Comparison of ENCODE assay signal across 31 cellular contexts in the genomic region with DNA sequence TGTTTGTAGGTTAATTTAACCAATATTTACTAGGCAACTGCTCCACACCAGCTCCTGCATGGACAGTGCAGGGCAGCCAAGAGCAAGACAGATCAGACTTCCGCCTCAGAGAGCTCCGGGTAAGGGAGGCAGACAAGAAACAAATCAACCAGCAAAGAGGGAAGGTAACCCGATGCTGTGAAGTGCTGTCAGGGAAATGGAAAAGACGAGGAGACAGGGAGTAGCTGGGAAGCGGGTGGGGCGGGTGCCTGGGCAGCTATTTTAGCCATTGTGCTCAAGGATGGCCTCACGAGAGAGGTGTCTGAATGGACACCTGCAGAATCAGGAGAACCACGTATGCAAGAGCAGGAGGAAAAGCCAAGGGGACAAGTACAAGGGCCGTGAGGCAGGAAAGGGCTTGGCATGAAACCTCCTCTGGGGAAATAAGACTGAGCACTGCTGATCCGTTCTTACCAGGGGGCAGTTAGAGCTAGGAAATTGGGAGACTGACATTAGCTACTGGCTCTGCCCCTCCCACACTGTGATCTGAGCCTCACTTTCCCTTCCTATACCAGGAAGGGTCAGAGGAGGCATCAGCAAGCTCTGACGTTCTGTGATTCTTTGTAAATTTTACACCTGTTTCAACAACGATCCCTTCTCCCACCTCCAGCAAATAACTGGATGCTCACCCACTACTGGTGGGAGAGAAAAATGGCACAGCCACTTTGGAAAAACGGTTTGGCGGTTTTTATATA. TPM values are rescaled to one million over a fixed set of nuclear protein-coding genes. Genes with fewer than 3 reads are reported as not detected.
DNase-seq lines count a peak whose midpoint lies in the region; ATAC-seq, FAIRE-seq and TF ChIP-seq lines count a peak whose summit lies in the region.
"Had no signal": no experiment of that assay in that cellular context is flagged by ENCODE, and none has a peak within 500 bp of the region (broad histone marks: within the 10 kb centered on the region; RNA-seq: fewer than 3 reads in every experiment).

No MANE protein-coding gene starts in this region.

- H3K36me3 Mint-ChIP-seq in CD14-positive monocyte (no peaks in the 10 kb centered on the region), neural progenitor cell (no peaks in the 10 kb centered on the region)

- H3K4me2 ChIP-seq in neural progenitor cell = peak overlapping the region; percentile 0

- no peak overlapping the region for H3K4me3 Mint-ChIP-seq in CD14-positive monocyte
- no peak overlapping the region for H3K4me3 Mint-ChIP-seq in neural progenitor cell
- H3K4me3 Mint-ChIP-seq: activated T-helper 1 cell treated with anti-CD3 and anti-CD28 coated beads, Interleukin-12 subunit alpha, Interleukin-12 subunit beta, Interleukin-2, Interleukin-4 antibody, amounts not matched to agents 30 ng/mL and 10 ng/mL and 1 ng/mL, durations not matched to agents 14 hours and 24 hours and 36 hours had no signal

- H3K27ac Mint-ChIP-seq in CD14-positive monocyte (peak overlapping the region in 4 of 7 donors; percentile 20 to 51 (median 44)), neural progenitor cell (peak overlapping the region; percentile 20)

- H3K27ac ChIP-seq in AG04450 (ENCODE audit: low read depth, low read length) = peak overlapping the region; percentile 11
- peak overlapping the region; percentile 38 for H3K27ac ChIP-seq in neural progenitor cell
- H3K27ac ChIP-seq: C4-2B, cardiac muscle cell, esophagus squamous epithelium, HL-60, skin epidermis, transverse colon had no signal

- CTCF ChIA-PET in AG04450 (lab: Charles Lee) = interaction anchor here (0.8 to 1.6 kb wide), 3 partner anchors 13 to 40 kb away, joined by 4 to 9 read pairs (median 5); no protein-coding TSS in a partner anchor

- H3K9me3 Mint-ChIP-seq in CD14-positive monocyte = peaks cover 0 to 3% (median 0%) of the 10 kb centered on the region in 7 donors
- no peaks in the 10 kb centered on the region for H3K9me3 Mint-ChIP-seq in neural progenitor cell
- H3K9me3 Mint-ChIP-seq: activated T-helper 1 cell treated with anti-CD3 and anti-CD28 coated beads, Interleukin-12 subunit alpha, Interleukin-12 subunit beta, Interleukin-2, Interleukin-4 antibody, amounts not matched to agents 30 ng/mL and 10 ng/mL and 1 ng/mL, durations not matched to agents 14 hours and 24 hours and 36 hours had no signal

- POLR2A ChIA-PET in AG04450 (lab: Yijun Ruan, JAX) = no interaction called here

- H3K36me3 ChIP-seq in bronchial epithelial cell (ENCODE audit: control insufficient read depth, insufficient read depth, low read length) (no peaks in the 10 kb centered on the region), neural progenitor cell (no peaks in the 10 kb centered on the region)
- H3K36me3 ChIP-seq: cardiac muscle cell, esophagus squamous epithelium, transverse colon had no signal

- DNase-seq in AG04450 (ENCODE audit: low read depth, low spot score) (no peak), CD14-positive monocyte (ENCODE audit: low spot score) (no peak), bronchial epithelial cell (ENCODE audit: low read depth) (no peak), neural progenitor cell (ENCODE audit: low spot score) (peak; percentile 22), NCI-H446 treated with DMSO at 0.1 percent for 48 hours (lab: John Stamatoyannopoulos, UW) (no peak), SIG-M5 treated with dmso at 0.1 percent for 504 hours (lab: John Stamatoyannopoulos, UW; ENCODE audit: unreplicated experiment) (no peak)
- DNase-seq: activated CD4-positive, alpha-beta T cell treated with anti-CD3 and anti-CD28 coated beads, Interleukin-2, amount 50 U/mL, for 4 hours; activated CD4-positive, CD25-positive, alpha-beta regulatory T cell; activated naive CD4-positive, alpha-beta T cell treated with anti-CD3 and anti-CD28 coated beads, Interleukin-2, amount 50 U/mL, for 16 hours; anterior cingulate cortex; esophagus squamous epithelium; Kasumi-1; left cardiac atrium; mammary epithelial cell; MV-4-11; NCI-H1436 treated with DMSO at 0.1 percent for 48 hours; NCI-H526 treated with DMSO at 0.1 percent for 48 hours; nucleus accumbens; RPMI8226; stimulated activated CD4-positive, alpha-beta T cell treated with anti-CD3 and anti-CD28 coated beads, Interleukin-1b, Interleukin-23, amount 100 ng/mL, for 48 hours; stimulated activated CD8-positive, alpha-beta memory T cell treated with anti-CD3 and anti-CD28 coated beads, Interleukin-4, amount 100 ng/mL, for 48 hours; T-helper 1 cell; transverse colon had no signal

- H3K4me1 Mint-ChIP-seq in CD14-positive monocyte (no peaks in the 10 kb centered on the region), neural progenitor cell (peaks cover 17% of the 10 kb centered on the region)

- H3K9ac ChIP-seq in neural progenitor cell = no peak overlapping the region

- no peaks in the 10 kb centered on the region for H4K20me1 ChIP-seq in neural progenitor cell (ENCODE audit: low read depth)

- H3K9me3 ChIP-seq in AG04450 (ENCODE audit: control insufficient read depth, insufficient read depth, low read length) (no peaks in the 10 kb centered on the region; the same call in 1 of the 2 replicates), neural progenitor cell (ENCODE audit: low read depth) (no peaks in the 10 kb centered on the region)
- H3K9me3 ChIP-seq: esophagus squamous epithelium, transverse colon had no signal

- H3K27me3 ChIP-seq in AG04450 (ENCODE audit: control insufficient read depth, insufficient read depth, low read length) = no peaks in the 10 kb centered on the region
- H3K27me3 ChIP-seq in bronchial epithelial cell (ENCODE audit: control insufficient read depth, insufficient read depth, low read length) = no peaks in the 10 kb centered on the region
- no peaks in the 10 kb centered on the region for H3K27me3 ChIP-seq in neural progenitor cell
- H3K27me3 ChIP-seq: cardiac muscle cell, transverse colon had no signal

- no peaks in the 10 kb centered on the region for H3K4me1 ChIP-seq in neural progenitor cell
- H3K4me1 ChIP-seq: transverse colon had no signal

- intact Hi-C loops in CD14-positive monocyte (cut with micrococcal nuclease) = no loop called here

- H3F3A ChIP-seq in neural progenitor cell (ENCODE audit: low read depth) = peaks cover 21% of the 10 kb centered on the region

- no peak overlapping the region for H3K4me3 ChIP-seq in AG04450 (ENCODE audit: low read depth, low read length)
- H3K4me3 ChIP-seq in bronchial epithelial cell (ENCODE audit: low read depth, low read length) = no peak overlapping the region
- no peak overlapping the region for H3K4me3 ChIP-seq in neural progenitor cell
- H3K4me3 ChIP-seq: cardiac muscle cell, esophagus squamous epithelium, GM12878, skin epidermis, transverse colon had no signal

- ATAC-seq in HG02759 (IDR thresholded peaks at IDR 0.05; ENCODE audit: unreplicated experiment) = no peak
- ATAC-seq: left cardiac atrium had no signal

- H3K79me2 ChIP-seq in neural progenitor cell (ENCODE audit: low read depth) = no peaks in the 10 kb centered on the region

- FAIRE-seq in bronchial epithelial cell (lab: Jason Lieb, UNC) = peak; percentile 23
- FAIRE-seq: frontal cortex, GM12878 had no signal

- H3K27me3 Mint-ChIP-seq in CD14-positive monocyte (ENCODE audit: low read depth in 3 of 3) (peaks cover 8 to 13% (median 9%) of the 10 kb centered on the region in 3 donors), neural progenitor cell (ENCODE audit: insufficient read depth, low read depth) (peaks cover 25% of the 10 kb centered on the region)

- TF ChIP-seq CTCF in AG04450 (IDR thresholded peaks at IDR 0.05; ENCODE audit: low read depth, low read length) (no peak), CD14-positive monocyte (IDR thresholded peaks at IDR 0.05) (no peak), bronchial epithelial cell (IDR thresholded peaks at IDR 0.05; ENCODE audit: insufficient read depth, low read length, severe bottlenecking) (no peak), neural progenitor cell (IDR thresholded peaks at IDR 0.05) (no peak)

- H2AFZ ChIP-seq in neural progenitor cell (replicated peaks) = peak overlapping the region; percentile 27

RNA-seq across cellular contexts. Expression of gene TMEM119, which starts 6.5 kb away (rescaled TPM):
- polyA plus RNA-seq in AG04450 (2011; rRNA removed) (60.3 and 67.0 TPM in 2 replicates), CD14-positive monocyte (under 1 TPM; 0.18 to 0.56 TPM)
- polyA minus RNA-seq in AG04450 (2011; rRNA and poly(A)+ RNA removed) = 50.7 and 57.9 TPM in 2 replicates
- total RNA-seq in bronchial epithelial cell (0.79 TPM in 1 of 2 replicates, not detected in the other), neural progenitor cell (ENCODE audit: low replicate concordance) (0.97 and 2.0 TPM in 2 replicates)
- total RNA-seq: activated T-helper 1 cell treated with anti-CD3 and anti-CD28 coated beads, Interleukin-12 subunit alpha, Interleukin-12 subunit beta, Interleukin-2, Interleukin-4 antibody, amounts not matched to agents 30 ng/mL and 10 ng/mL and 1 ng/mL, durations not matched to agents 14 hours and 24 hours and 36 hours had no signal
- polyA plus RNA-seq: mammary epithelial cell had no signal

RNA-seq across cellular contexts. Expression of gene SELPLG, which starts 29.3 kb away (rescaled TPM):
- polyA plus RNA-seq in AG04450 (2011; rRNA removed) (6.1 and 9.8 TPM in 2 replicates), CD14-positive monocyte (100 to 1,000 TPM; 247 to 349 TPM)
- polyA minus RNA-seq in AG04450 (2011; rRNA and poly(A)+ RNA removed) = 5.1 and 5.7 TPM in 2 replicates
- total RNA-seq in bronchial epithelial cell (under 0.01 and 0.13 TPM in 2 replicates), neural progenitor cell (ENCODE audit: low replicate concordance) (not detected in 2 replicates)

RNA-seq across cellular contexts. Expression of gene ISCU, which starts 42.0 kb away (rescaled TPM):
- polyA plus RNA-seq in AG04450 (2011; rRNA removed) = 164 and 184 TPM in 2 replicates
- polyA minus RNA-seq in AG04450 (2011; rRNA and poly(A)+ RNA removed) = 61.7 and 84.1 TPM in 2 replicates
- polyA plus RNA-seq in CD14-positive monocyte = 100 to 1,000 TPM; 111 to 114 TPM
- 141 and 155 TPM in 2 replicates for total RNA-seq in bronchial epithelial cell
- total RNA-seq in neural progenitor cell (ENCODE audit: low replicate concordance) = 78.9 TPM in 2 replicates

RNA-seq across cellular contexts. Expression of gene SART3, which starts 43.4 kb away (rescaled TPM):
- 23.9 and 28.5 TPM in 2 replicates for polyA plus RNA-seq in AG04450 (2011; rRNA removed)
- polyA minus RNA-seq in AG04450 (2011; rRNA and poly(A)+ RNA removed) = 38.6 and 43.4 TPM in 2 replicates
- 10 to 100 TPM; 10.3 to 20.6 TPM for polyA plus RNA-seq in CD14-positive monocyte
- 41.6 and 108 TPM in 2 replicates for total RNA-seq in bronchial epithelial cell
- total RNA-seq in neural progenitor cell (ENCODE audit: low replicate concordance) = 79.0 and 116 TPM in 2 replicates
